11 cellular contexts compared by ENCODE assay signal in genomic region chr1:32031578-32032286, GRCh38. TPM values are rescaled to one million over a fixed set of nuclear protein-coding genes. Genes with fewer than 3 reads are reported as not detected.
DNase-seq lines count a peak whose midpoint lies in the region; ATAC-seq, FAIRE-seq and TF ChIP-seq lines count a peak whose summit lies in the region.
"Had no signal": no experiment of that assay in that cellular context is flagged by ENCODE, and none has a peak within 500 bp of the region (broad histone marks: within the 10 kb centered on the region; RNA-seq: fewer than 3 reads in every experiment).

No MANE protein-coding gene starts in this region.

- peaks cover 29% of the 10 kb centered on the region for H3K36me3 Mint-ChIP-seq in osteocyte (ENCODE audit: unreplicated experiment)

- peaks cover 32% of the 10 kb centered on the region for H3K4me1 Mint-ChIP-seq in osteocyte (ENCODE audit: unreplicated experiment)

- ATAC-seq in esophagus mucosa (peak; percentile 60), GM21825 (IDR thresholded peaks at IDR 0.05; ENCODE audit: unreplicated experiment) (no peak)

- no peak overlapping the region for H3K4me3 Mint-ChIP-seq in osteocyte (ENCODE audit: unreplicated experiment)
- H3K4me3 Mint-ChIP-seq: stimulated activated naive CD8-positive, alpha-beta T cell treated with anti-CD3 and anti-CD28 coated beads, Interleukin-15, Interleukin-2, amounts not matched to agents 100 ng/mL and 50 ng/mL, for 24 hours had no signal

- H3K27me3 Mint-ChIP-seq in osteocyte (ENCODE audit: unreplicated experiment): no peaks in the 10 kb centered on the region
- H3K27me3 Mint-ChIP-seq: stimulated activated naive CD8-positive, alpha-beta T cell treated with anti-CD3 and anti-CD28 coated beads, Interleukin-15, Interleukin-2, amounts not matched to agents 100 ng/mL and 50 ng/mL, for 24 hours had no signal

- peak; percentile 38 for FAIRE-seq in D721Med (lab: Jason Lieb, UNC)
- FAIRE-seq: islet of Langerhans had no signal

- no peaks in the 10 kb centered on the region for H3K9me3 Mint-ChIP-seq in osteocyte (ENCODE audit: unreplicated experiment)
- H3K9me3 Mint-ChIP-seq: stimulated activated naive CD8-positive, alpha-beta T cell treated with anti-CD3 and anti-CD28 coated beads, Interleukin-15, Interleukin-2, amounts not matched to agents 100 ng/mL and 50 ng/mL, for 24 hours had no signal

- TF ChIP-seq CTCF in D721Med (IDR thresholded peaks at IDR 0.05; ENCODE audit: insufficient read depth, missing control alignments): no peak
- no peak for TF ChIP-seq CTCF in osteocyte (IDR thresholded peaks at IDR 0.05)

- H3K27ac Mint-ChIP-seq in osteocyte (ENCODE audit: unreplicated experiment): peak overlapping the region; percentile 65
- H3K27ac Mint-ChIP-seq: stimulated activated naive CD8-positive, alpha-beta T cell treated with anti-CD3 and anti-CD28 coated beads, Interleukin-15, Interleukin-2, amounts not matched to agents 100 ng/mL and 50 ng/mL, for 24 hours had no signal

- DNase-seq in D721Med (ENCODE audit: insufficient read length, low spot score) (no peak), NCI-H82 (lab: John Stamatoyannopoulos, UW) (peak; percentile 73), osteocyte (ENCODE audit: extremely low spot score, unreplicated experiment) (no peak), T-helper 9 cell (no peak)
- no peak for DNase-seq in effector CD8-positive, alpha-beta T cell (lab: John Stamatoyannopoulos, UW)
- DNase-seq in activated CD4-positive, CD25-positive, alpha-beta regulatory T cell (lab: John Stamatoyannopoulos, UW): no peak
- DNase-seq: NCI-H1048 had no signal

RNA-seq across cellular contexts. Expression of gene KHDRBS1, which starts 18.1 kb away (rescaled TPM):
- total RNA-seq in esophagus mucosa: 80.6 TPM
- total RNA-seq in osteocyte: 128 and 131 TPM in 2 replicates

RNA-seq across cellular contexts. Expression of gene TMEM39B, which starts 41.0 kb away (rescaled TPM):
- 10.5 TPM for total RNA-seq in esophagus mucosa
- total RNA-seq in osteocyte: 22.9 and 25.0 TPM in 2 replicates
